In genomic region chr1:182415789-182416188, GRCh38 we compare ENCODE assay signal across 25 cellular contexts. TPM values are rescaled to one million over a fixed set of nuclear protein-coding genes. Genes with fewer than 3 reads are reported as not detected.
"Had no signal": no experiment of that assay in that cellular context is flagged by ENCODE, and none has a peak within 500 bp of the region (broad histone marks: within the 10 kb centered on the region; RNA-seq: fewer than 3 reads in every experiment).

No MANE protein-coding gene starts in this region.

- H3K9me3 ChIP-seq: colonic mucosa, heart right ventricle, pancreas, tibial artery, vagina had no signal

- DNase-seq: activated CD4-positive, alpha-beta memory T cell treated with anti-CD3 and anti-CD28 coated beads, Interleukin-2, amount 10 ng/mL, durations not matched to agents 7 days and 5 days; activated CD4-positive, alpha-beta T cell treated with anti-CD3 and anti-CD28 coated beads for 1 hour; activated CD8-positive, alpha-beta memory T cell treated with anti-CD3 and anti-CD28 coated beads, Interleukin-2, amount 50 U/mL, for 4 hours; activated gamma-delta T cell treated with Interleukin-2 at 50 U/mL for 16 hours; aorta; brain microvascular endothelial cell; colonic mucosa; heart right ventricle; immature natural killer cell; left cardiac atrium; mesenchymal stem cell; naive thymus-derived CD4-positive, alpha-beta T cell; pancreas; stimulated activated CD4-positive, alpha-beta T cell treated with anti-CD3 and anti-CD28 coated beads, Interleukin-4, amount 100 ng/mL, for 1 hour; stimulated activated naive B cell treated with anti-CD40 and anti-IgM and Interleukin-4, amounts not matched to agents 10 μg/mL and 1 μg/mL and 100 μg/mL, for 72 hours; substantia nigra; SW 1271; tibial artery; WERI-Rb-1 had no signal

- H3K4me1 ChIP-seq: colonic mucosa, vagina had no signal

- H3K27me3 ChIP-seq: brain microvascular endothelial cell, colonic mucosa, pancreas, vagina had no signal

- H3K4me2 ChIP-seq: smooth muscle cell had no signal

- ATAC-seq: left cardiac atrium; naive thymus-derived CD4-positive, alpha-beta T cell; pancreas; sciatic nerve had no signal

- H3K36me3 ChIP-seq: brain microvascular endothelial cell, colonic mucosa, heart right ventricle, pancreas, tibial artery, vagina, WERI-Rb-1 had no signal

- H3K27ac Mint-ChIP-seq: activated CD4-positive, alpha-beta memory T cell treated with anti-CD3 and anti-CD28 coated beads, Interleukin-2, amount 10 ng/mL, durations not matched to agents 7 days and 5 days; immature natural killer cell; naive thymus-derived CD4-positive, alpha-beta T cell; stimulated activated naive B cell treated with anti-CD40 and anti-IgM and Interleukin-4, amounts not matched to agents 10 μg/mL and 1 μg/mL and 100 μg/mL, for 72 hours had no signal

- H3K27ac ChIP-seq: brain microvascular endothelial cell, colonic mucosa, heart right ventricle, pancreas, tibial artery, vagina, WERI-Rb-1 had no signal

- H3K36me3 Mint-ChIP-seq: immature natural killer cell; naive thymus-derived CD4-positive, alpha-beta T cell; stimulated activated naive B cell treated with anti-CD40 and anti-IgM and Interleukin-4, amounts not matched to agents 10 μg/mL and 1 μg/mL and 100 μg/mL, for 72 hours had no signal

- H3K4me3 Mint-ChIP-seq: activated CD4-positive, alpha-beta memory T cell treated with anti-CD3 and anti-CD28 coated beads, Interleukin-2, amount 10 ng/mL, durations not matched to agents 7 days and 5 days; central memory CD8-positive, alpha-beta T cell; immature natural killer cell; naive thymus-derived CD4-positive, alpha-beta T cell; stimulated activated naive B cell treated with anti-CD40 and anti-IgM and Interleukin-4, amounts not matched to agents 10 μg/mL and 1 μg/mL and 100 μg/mL, for 72 hours had no signal

- H3K9me3 Mint-ChIP-seq: activated CD4-positive, alpha-beta memory T cell treated with anti-CD3 and anti-CD28 coated beads, Interleukin-2, amount 10 ng/mL, durations not matched to agents 7 days and 5 days; central memory CD8-positive, alpha-beta T cell; naive thymus-derived CD4-positive, alpha-beta T cell; stimulated activated naive B cell treated with anti-CD40 and anti-IgM and Interleukin-4, amounts not matched to agents 10 μg/mL and 1 μg/mL and 100 μg/mL, for 72 hours had no signal

- H3K4me1 Mint-ChIP-seq: central memory CD8-positive, alpha-beta T cell; immature natural killer cell; stimulated activated naive B cell treated with anti-CD40 and anti-IgM and Interleukin-4, amounts not matched to agents 10 μg/mL and 1 μg/mL and 100 μg/mL, for 72 hours had no signal

- H3K4me3 ChIP-seq: colonic mucosa, heart right ventricle, pancreas, smooth muscle cell, tibial artery, vagina had no signal

RNA-seq across cellular contexts. Expression of gene TEDDM1, which starts 15.3 kb away (rescaled TPM):
- total RNA-seq: activated CD4-positive, alpha-beta memory T cell treated with anti-CD3 and anti-CD28 coated beads, Interleukin-2, amount 10 ng/mL, durations not matched to agents 7 days and 5 days; aorta; colonic mucosa; heart right ventricle; left cardiac atrium; lower leg skin; mucosa of gallbladder; naive thymus-derived CD4-positive, alpha-beta T cell; pancreas; sciatic nerve; smooth muscle cell; vagina had no signal
- polyA plus RNA-seq: aorta, heart right ventricle, smooth muscle cell had no signal

RNA-seq across cellular contexts. Expression of gene RGSL1, which starts 34.2 kb away (rescaled TPM):
- total RNA-seq: activated CD4-positive, alpha-beta memory T cell treated with anti-CD3 and anti-CD28 coated beads, Interleukin-2, amount 10 ng/mL, durations not matched to agents 7 days and 5 days; aorta; colonic mucosa; heart right ventricle; left cardiac atrium; lower leg skin; mucosa of gallbladder; naive thymus-derived CD4-positive, alpha-beta T cell; pancreas; sciatic nerve; smooth muscle cell; vagina had no signal
- polyA plus RNA-seq: aorta; heart right ventricle; immature natural killer cell; naive thymus-derived CD4-positive, alpha-beta T cell; pancreas; smooth muscle cell had no signal
